1 cellular context compared by ENCODE assay signal in the genomic region with DNA sequence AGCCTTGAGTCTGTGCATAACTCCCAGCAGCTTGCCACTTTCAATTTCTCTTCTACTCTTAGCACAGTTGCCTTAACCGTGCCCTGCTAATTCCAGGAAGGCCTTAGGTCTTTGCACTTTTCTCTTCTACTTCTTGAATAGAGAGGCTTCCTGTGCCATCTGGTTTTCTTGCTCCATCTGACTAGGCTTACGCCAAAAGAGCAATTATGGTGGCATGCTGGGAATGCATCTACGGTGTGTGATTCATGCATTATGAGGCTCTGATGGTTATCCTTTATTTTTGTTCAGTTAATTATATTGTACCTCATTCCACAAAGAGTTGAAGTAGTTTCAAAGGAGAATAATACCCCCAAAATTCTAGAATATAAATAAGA.
TF ChIP-seq lines count a peak whose summit lies in the region.

No MANE protein-coding gene starts in this region.

TF ChIP-seq in HCT116, 20 proteins besides CTCF, POLR2A, EP300 and RAD21 (continued from another document):
- TF ChIP-seq, protein P1, sequence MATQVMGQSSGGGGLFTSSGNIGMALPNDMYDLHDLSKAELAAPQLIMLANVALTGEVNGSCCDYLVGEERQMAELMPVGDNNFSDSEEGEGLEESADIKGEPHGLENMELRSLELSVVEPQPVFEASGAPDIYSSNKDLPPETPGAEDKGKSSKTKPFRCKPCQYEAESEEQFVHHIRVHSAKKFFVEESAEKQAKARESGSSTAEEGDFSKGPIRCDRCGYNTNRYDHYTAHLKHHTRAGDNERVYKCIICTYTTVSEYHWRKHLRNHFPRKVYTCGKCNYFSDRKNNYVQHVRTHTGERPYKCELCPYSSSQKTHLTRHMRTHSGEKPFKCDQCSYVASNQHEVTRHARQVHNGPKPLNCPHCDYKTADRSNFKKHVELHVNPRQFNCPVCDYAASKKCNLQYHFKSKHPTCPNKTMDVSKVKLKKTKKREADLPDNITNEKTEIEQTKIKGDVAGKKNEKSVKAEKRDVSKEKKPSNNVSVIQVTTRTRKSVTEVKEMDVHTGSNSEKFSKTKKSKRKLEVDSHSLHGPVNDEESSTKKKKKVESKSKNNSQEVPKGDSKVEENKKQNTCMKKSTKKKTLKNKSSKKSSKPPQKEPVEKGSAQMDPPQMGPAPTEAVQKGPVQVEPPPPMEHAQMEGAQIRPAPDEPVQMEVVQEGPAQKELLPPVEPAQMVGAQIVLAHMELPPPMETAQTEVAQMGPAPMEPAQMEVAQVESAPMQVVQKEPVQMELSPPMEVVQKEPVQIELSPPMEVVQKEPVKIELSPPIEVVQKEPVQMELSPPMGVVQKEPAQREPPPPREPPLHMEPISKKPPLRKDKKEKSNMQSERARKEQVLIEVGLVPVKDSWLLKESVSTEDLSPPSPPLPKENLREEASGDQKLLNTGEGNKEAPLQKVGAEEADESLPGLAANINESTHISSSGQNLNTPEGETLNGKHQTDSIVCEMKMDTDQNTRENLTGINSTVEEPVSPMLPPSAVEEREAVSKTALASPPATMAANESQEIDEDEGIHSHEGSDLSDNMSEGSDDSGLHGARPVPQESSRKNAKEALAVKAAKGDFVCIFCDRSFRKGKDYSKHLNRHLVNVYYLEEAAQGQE (IDR thresholded peaks at IDR 0.05; ENCODE audit: low read depth): no peak
- TF ChIP-seq SIN3A (IDR thresholded peaks at IDR 0.05; ENCODE audit: low read depth): no peak
- no peak for TF ChIP-seq ZNF274 (IDR thresholded peaks at IDR 0.05; ENCODE audit: low read depth, low read length)
- TF ChIP-seq SP1 (IDR thresholded peaks at IDR 0.05; ENCODE audit: low read depth): no peak
- no peak for TF ChIP-seq CEBPB (IDR thresholded peaks at IDR 0.05; ENCODE audit: low read depth)
- TF ChIP-seq SRF (IDR thresholded peaks at IDR 0.05; ENCODE audit: low read depth): no peak
- TF ChIP-seq, protein P2, sequence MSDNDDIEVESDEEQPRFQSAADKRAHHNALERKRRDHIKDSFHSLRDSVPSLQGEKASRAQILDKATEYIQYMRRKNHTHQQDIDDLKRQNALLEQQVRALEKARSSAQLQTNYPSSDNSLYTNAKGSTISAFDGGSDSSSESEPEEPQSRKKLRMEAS (IDR thresholded peaks at IDR 0.05): no peak
- no peak for TF ChIP-seq EZH2 (IDR thresholded peaks at IDR 0.05)
- no peak for TF ChIP-seq FOSL1 (IDR thresholded peaks at IDR 0.05; ENCODE audit: low read depth)
- TF ChIP-seq EZH2phosphoT487 (IDR thresholded peaks at IDR 0.05; ENCODE audit: borderline replicate concordance): no peak
TF ChIP-seq in HCT116: peak in this region for 0.
